ENCODE assay signal across 1 cellular context in genomic region chr10:84008878-84009277, GRCh38.
TF ChIP-seq lines count a peak whose summit lies in the region.

No MANE protein-coding gene starts in this region.

TF ChIP-seq in HCT116, 20 proteins besides CTCF, POLR2A, EP300 and RAD21 (continued from another document):
- TF ChIP-seq REST (IDR thresholded peaks at IDR 0.05; ENCODE audit: low read depth) (no peak), CBX3 (IDR thresholded peaks at IDR 0.05; ENCODE audit: low read depth) (no peak), EZH2phosphoT487 (IDR thresholded peaks at IDR 0.05; ENCODE audit: borderline replicate concordance) (no peak), EGR1 (IDR thresholded peaks at IDR 0.05; ENCODE audit: low read depth) (no peak), SP1 (IDR thresholded peaks at IDR 0.05; ENCODE audit: low read depth) (no peak), SRF (IDR thresholded peaks at IDR 0.05; ENCODE audit: low read depth) (no peak)
